Comparison of ENCODE assay signal across 24 cellular contexts in the genomic region with DNA sequence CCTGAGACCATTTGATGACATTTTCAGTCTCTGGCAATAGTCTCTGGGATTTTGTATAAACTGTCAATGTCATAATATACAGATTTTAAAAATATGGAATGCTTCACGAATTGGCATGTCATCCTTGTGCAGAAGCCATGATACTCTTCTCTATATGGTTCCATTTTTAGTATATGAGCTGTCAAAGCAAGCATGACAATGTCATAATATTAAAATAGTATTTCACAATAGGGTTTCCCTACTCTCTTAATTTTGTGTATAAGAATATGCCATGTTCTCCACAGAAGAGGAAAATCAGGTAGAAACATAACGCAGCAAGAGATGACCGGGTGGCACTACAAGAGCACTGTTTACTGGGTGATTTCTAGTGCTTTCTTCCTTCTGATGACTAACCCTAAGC.
"Had no signal": no experiment of that assay in that cellular context is flagged by ENCODE, and none has a peak within 500 bp of the region (broad histone marks: within the 10 kb centered on the region; RNA-seq: fewer than 3 reads in every experiment).

No MANE protein-coding gene starts in this region.

- FAIRE-seq: colon had no signal

- H3K27me3 Mint-ChIP-seq: activated CD4-positive, alpha-beta memory T cell treated with anti-CD3 and anti-CD28 coated beads, Interleukin-2, amount 10 ng/mL, durations not matched to agents 7 days and 5 days; activated T-cell treated with anti-CD3 and anti-CD28 coated beads, Interleukin-2, amount 50 U/mL, for 24 hours; stimulated activated naive CD8-positive, alpha-beta T cell treated with anti-CD3 and anti-CD28 coated beads, Interleukin-15, Interleukin-2, amounts not matched to agents 100 ng/mL and 50 ng/mL, for 24 hours; T-cell; type B pancreatic cell had no signal

- H3K27me3 ChIP-seq: gastroesophageal sphincter, hepatocyte, spleen, vagina had no signal

- H2AFZ ChIP-seq: hepatocyte had no signal

- H3K36me3 ChIP-seq: gastroesophageal sphincter, left ventricle myocardium inferior, spleen, vagina had no signal

- H3K9me3 ChIP-seq: gastroesophageal sphincter, left ventricle myocardium inferior, spleen, vagina had no signal

- H3K4me2 ChIP-seq: hepatocyte had no signal

- H3K36me3 Mint-ChIP-seq: activated naive CD4-positive, alpha-beta T cell treated with anti-CD3 and anti-CD28 coated beads, Interleukin-2, amount 50 U/mL, for 72 hours; natural killer cell; T-cell; type B pancreatic cell had no signal

- H3K27ac ChIP-seq: gastroesophageal sphincter, hepatocyte, left ventricle myocardium inferior, spleen, vagina, VCaP had no signal

- H3K9me3 Mint-ChIP-seq: activated CD4-positive, alpha-beta memory T cell treated with anti-CD3 and anti-CD28 coated beads, Interleukin-2, amount 10 ng/mL, durations not matched to agents 7 days and 5 days; activated naive CD4-positive, alpha-beta T cell treated with anti-CD3 and anti-CD28 coated beads, Interleukin-2, amount 50 U/mL, for 72 hours; activated T-cell treated with anti-CD3 and anti-CD28 coated beads, Interleukin-2, amount 50 U/mL, for 24 hours; natural killer cell; stimulated activated naive CD8-positive, alpha-beta T cell treated with anti-CD3 and anti-CD28 coated beads, Interleukin-15, Interleukin-2, amounts not matched to agents 100 ng/mL and 50 ng/mL, for 24 hours; T-cell; type B pancreatic cell had no signal

- H3K79me2 ChIP-seq: hepatocyte had no signal

- DNase-seq: activated CD4-positive, alpha-beta memory T cell treated with anti-CD3 and anti-CD28 coated beads, Interleukin-2, amount 10 ng/mL, durations not matched to agents 7 days and 5 days; activated CD4-positive, alpha-beta T cell treated with anti-CD3 and anti-CD28 coated beads for 48 hours; activated CD8-positive, alpha-beta memory T cell treated with anti-CD3 and anti-CD28 coated beads, Interleukin-2, amount 50 U/mL, for 48 hours; activated gamma-delta T cell treated with Interleukin-2 at 50 U/mL for 16 hours; activated T-cell treated with anti-CD3 and anti-CD28 coated beads, Interleukin-2, amount 50 U/mL, for 24 hours; anterior cingulate cortex; effector memory CD4-positive, alpha-beta T cell; islet precursor cell; left ventricle myocardium inferior; mesendoderm; natural killer cell; right cardiac atrium; spleen; T-cell had no signal

- ATAC-seq: activated CD4-positive, CD25-positive, alpha-beta regulatory T cell treated with anti-CD3 and anti-CD28 coated beads, Interleukin-2, amount 50 U/mL, for 24 hours; activated naive CD4-positive, alpha-beta T cell treated with anti-CD3 and anti-CD28 coated beads, Interleukin-2, amount 50 U/mL, for 72 hours; gastroesophageal sphincter; natural killer cell; right cardiac atrium; T-cell had no signal

- H3K4me3 ChIP-seq: gastroesophageal sphincter, hepatocyte, left ventricle myocardium inferior, lung, spleen, vagina had no signal

- H3K4me1 ChIP-seq: gastroesophageal sphincter had no signal

- H3K4me3 Mint-ChIP-seq: activated CD4-positive, alpha-beta memory T cell treated with anti-CD3 and anti-CD28 coated beads, Interleukin-2, amount 10 ng/mL, durations not matched to agents 7 days and 5 days; activated T-cell treated with anti-CD3 and anti-CD28 coated beads, Interleukin-2, amount 50 U/mL, for 24 hours; natural killer cell; stimulated activated naive CD8-positive, alpha-beta T cell treated with anti-CD3 and anti-CD28 coated beads, Interleukin-15, Interleukin-2, amounts not matched to agents 100 ng/mL and 50 ng/mL, for 24 hours; T-cell; type B pancreatic cell had no signal

- H3K27ac Mint-ChIP-seq: activated CD4-positive, alpha-beta memory T cell treated with anti-CD3 and anti-CD28 coated beads, Interleukin-2, amount 10 ng/mL, durations not matched to agents 7 days and 5 days; activated naive CD4-positive, alpha-beta T cell treated with anti-CD3 and anti-CD28 coated beads, Interleukin-2, amount 50 U/mL, for 72 hours; activated T-cell treated with anti-CD3 and anti-CD28 coated beads, Interleukin-2, amount 50 U/mL, for 24 hours; natural killer cell; stimulated activated naive CD8-positive, alpha-beta T cell treated with anti-CD3 and anti-CD28 coated beads, Interleukin-15, Interleukin-2, amounts not matched to agents 100 ng/mL and 50 ng/mL, for 24 hours; type B pancreatic cell had no signal
